11 cellular contexts compared by ENCODE assay signal in the genomic region with DNA sequence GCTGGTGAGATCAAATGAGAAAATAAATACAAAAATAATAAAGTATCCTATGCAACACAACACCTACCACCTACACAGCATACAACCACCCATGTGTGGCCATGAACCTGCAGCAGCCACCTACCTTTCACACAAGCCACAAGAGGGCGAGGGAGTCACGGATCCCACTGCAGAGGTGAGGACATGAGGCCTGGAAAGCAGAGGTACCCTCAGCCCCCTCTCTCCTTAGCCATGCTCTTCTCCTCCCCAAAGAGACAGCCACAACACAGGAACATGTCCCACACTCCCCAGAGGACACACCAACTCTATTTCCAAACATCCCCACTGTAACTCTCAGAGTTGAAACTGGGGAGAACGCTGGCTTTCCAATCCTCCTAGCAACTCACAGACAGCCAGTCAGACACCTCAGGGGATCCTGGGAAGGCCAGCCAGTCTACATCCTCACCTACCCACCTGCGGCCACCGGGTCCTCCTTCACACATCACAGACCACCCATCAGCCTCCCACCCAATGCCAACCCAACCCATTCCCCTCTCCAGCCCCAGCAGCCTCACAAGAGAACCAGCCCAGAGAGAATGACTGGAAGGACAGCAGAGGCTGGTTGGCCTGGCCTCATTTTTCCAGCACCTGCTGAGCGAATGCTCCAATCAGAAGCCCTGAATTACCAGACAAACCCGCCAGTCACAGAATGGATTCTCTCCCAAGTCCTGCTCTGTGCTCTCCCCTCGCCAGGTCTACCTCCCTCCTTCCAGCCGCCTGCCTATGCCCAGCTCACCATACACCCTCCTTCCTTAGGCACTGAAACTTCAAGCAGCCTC. TPM values are rescaled to one million over a fixed set of nuclear protein-coding genes. Genes with fewer than 3 reads are reported as not detected.
DNase-seq lines count a peak whose midpoint lies in the region; ATAC-seq, FAIRE-seq and TF ChIP-seq lines count a peak whose summit lies in the region.
"Had no signal": no experiment of that assay in that cellular context is flagged by ENCODE, and none has a peak within 500 bp of the region (broad histone marks: within the 10 kb centered on the region; RNA-seq: fewer than 3 reads in every experiment).

No MANE protein-coding gene starts in this region.

- peaks cover 9% of the 10 kb centered on the region for H4K20me1 ChIP-seq in hepatocyte (ENCODE audit: insufficient read depth, poor library complexity, severe bottlenecking)

- TF ChIP-seq RAD21 in A549 (conservative IDR thresholded peaks at IDR 0.05 in 1 of 2, IDR thresholded peaks at IDR 0.05 in 1 of 2) = peak; percentile 45 to 58; a peak in 4 of 5 replicates

- CTCF ChIA-PET in A549 (lab: Yijun Ruan, JAX) = interaction anchor here (0.6 to 1.4 kb wide), 5 partner anchors 13 to 102 kb away, joined by 3 to 5 read pairs (median 3); no protein-coding TSS in a partner anchor

- no peak overlapping the region for H2AFZ ChIP-seq in hepatocyte

- no peaks in the 10 kb centered on the region for H3K27me3 ChIP-seq in hepatocyte

- H3K36me3 ChIP-seq in hepatocyte (replicated peaks; ENCODE audit: insufficient read depth, low read depth) = no peaks in the 10 kb centered on the region

- POLR2A ChIA-PET in A549 (lab: Yijun Ruan, JAX) = no interaction called here

- FAIRE-seq in A549 (lab: Jason Lieb, UNC) = no peak

- H3K4me1 ChIP-seq in A549 (peaks cover 72% of the 10 kb centered on the region), hepatocyte (ENCODE audit: insufficient read depth) (peaks cover 36% of the 10 kb centered on the region)

- in situ Hi-C loops in SK-MEL-5 (cut with HindIII; ENCODE audit: low pct_unique_long_range_greater_than_20kb, low sequenced_read_pairs) = no loop called here

- no peaks in the 10 kb centered on the region for H3K9me2 ChIP-seq in hepatocyte (replicated peaks; ENCODE audit: insufficient read depth)

- DNase-seq in A549 (ENCODE audit: low read depth in 1 of 2, low spot score in 1 of 2) (peak in 1 of 2 experiments; percentile 52), SK-MEL-5 (ENCODE audit: low read depth, low spot score) (peak; percentile 29), hepatocyte (ENCODE audit: low spot score) (no peak), A172 (ENCODE audit: low spot score) (no peak), NCI-H1930 (lab: John Stamatoyannopoulos, UW) (no peak)
- no peak for DNase-seq in stimulated activated naive CD8-positive, alpha-beta T cell treated with anti-CD3 and anti-CD28 coated beads, Interleukin-15, Interleukin-2, amounts not matched to agents 100 U/mL and 50 U/mL, for 24 hours
- DNase-seq: COR-L47; NK-92 treated with Interleukin-12 subunit alpha and Interleukin-12 subunit beta, amount 100 ng/mL, for 24 hours; right cardiac atrium had no signal

- peak overlapping the region; percentile 86 to 93 for H3K27ac ChIP-seq in A549
- peak overlapping the region; percentile 79 for H3K27ac ChIP-seq in hepatocyte

- no peaks in the 10 kb centered on the region for H3K9me3 ChIP-seq in A549
- H3K9me3 ChIP-seq in hepatocyte (ENCODE audit: low read depth) = no peaks in the 10 kb centered on the region

- TF ChIP-seq POLR2A in A549 (IDR thresholded peaks at IDR 0.05; ENCODE audit: low read length) = no peak

- 93% methylated on average over 9 of the region's 9 CpGs for WGBS in A549 (ENCODE audit: missing lambda C conversion rate)
- 94% methylated on average over 9 of the region's 9 CpGs for WGBS in hepatocyte (ENCODE audit: low lambda C conversion rate, missing lambda C conversion rate)

- no peak overlapping the region for H3K4me3 ChIP-seq in A549
- no peak overlapping the region for H3K4me3 ChIP-seq in GM12875 (ENCODE audit: low read depth, low read length)
- H3K4me3 ChIP-seq in hepatocyte = no peak overlapping the region

- ATAC-seq in A549 = peak; percentile 41 to 70; a peak in 4 of 6 replicates
- no peak for ATAC-seq in stimulated activated naive CD8-positive, alpha-beta T cell treated with anti-CD3 and anti-CD28 coated beads, Interleukin-15, Interleukin-2, amounts not matched to agents 100 U/mL and 50 U/mL, for 24 hours
- ATAC-seq in HG03025 (IDR thresholded peaks at IDR 0.05; ENCODE audit: low FRiP score, unreplicated experiment) = no peak
- ATAC-seq: right cardiac atrium had no signal

- TF ChIP-seq EP300 in A549 (IDR thresholded peaks at IDR 0.05) = no peak

- H3K4me2 ChIP-seq in A549 (peak overlapping the region; percentile 77; the same call in 2 of the 3 replicates), hepatocyte (no peak overlapping the region)

- TF ChIP-seq CTCF in A549 (IDR thresholded peaks at IDR 0.05) = peak; percentile 43; the same call in 2 of the 3 replicates
- peak; percentile 36; the same call in 1 of the 2 replicates for TF ChIP-seq CTCF in GM12875 (IDR thresholded peaks at IDR 0.05; ENCODE audit: borderline replicate concordance, insufficient read depth, low read depth, low read length)
- TF ChIP-seq CTCF in hepatocyte (IDR thresholded peaks at IDR 0.05; ENCODE audit: poor library complexity) = peak; percentile 18

- H3K79me2 ChIP-seq in hepatocyte = peaks cover 88% of the 10 kb centered on the region

TF ChIP-seq in A549, 52 proteins besides CTCF, POLR2A, EP300 and RAD21:
- TF ChIP-seq, protein P1, sequence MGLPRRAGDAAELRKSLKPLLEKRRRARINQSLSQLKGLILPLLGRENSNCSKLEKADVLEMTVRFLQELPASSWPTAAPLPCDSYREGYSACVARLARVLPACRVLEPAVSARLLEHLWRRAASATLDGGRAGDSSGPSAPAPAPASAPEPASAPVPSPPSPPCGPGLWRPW (IDR thresholded peaks at IDR 0.05) = no peak
- TF ChIP-seq, protein P2, sequence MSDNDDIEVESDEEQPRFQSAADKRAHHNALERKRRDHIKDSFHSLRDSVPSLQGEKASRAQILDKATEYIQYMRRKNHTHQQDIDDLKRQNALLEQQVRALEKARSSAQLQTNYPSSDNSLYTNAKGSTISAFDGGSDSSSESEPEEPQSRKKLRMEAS (IDR thresholded peaks at IDR 0.05) = peak; percentile 31; the same call in 1 of the 2 replicates
- TF ChIP-seq, protein P3, sequence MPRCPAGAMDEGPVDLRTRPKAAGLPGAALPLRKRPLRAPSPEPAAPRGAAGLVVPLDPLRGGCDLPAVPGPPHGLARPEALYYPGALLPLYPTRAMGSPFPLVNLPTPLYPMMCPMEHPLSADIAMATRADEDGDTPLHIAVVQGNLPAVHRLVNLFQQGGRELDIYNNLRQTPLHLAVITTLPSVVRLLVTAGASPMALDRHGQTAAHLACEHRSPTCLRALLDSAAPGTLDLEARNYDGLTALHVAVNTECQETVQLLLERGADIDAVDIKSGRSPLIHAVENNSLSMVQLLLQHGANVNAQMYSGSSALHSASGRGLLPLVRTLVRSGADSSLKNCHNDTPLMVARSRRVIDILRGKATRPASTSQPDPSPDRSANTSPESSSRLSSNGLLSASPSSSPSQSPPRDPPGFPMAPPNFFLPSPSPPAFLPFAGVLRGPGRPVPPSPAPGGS (IDR thresholded peaks at IDR 0.05) = no peak
- TF ChIP-seq EHF (CRISPR knock-in tag; IDR thresholded peaks at IDR 0.05) (no peak), SMC3 (IDR thresholded peaks at IDR 0.05) (peak; percentile 40; the same call in 2 of the 3 replicates)
TF ChIP-seq in A549: peak in this region for 2.

RNA-seq across cellular contexts. Expression of a gene that starts 18.4 kb away (rescaled TPM):
- polyA plus RNA-seq in A549 (2011; rRNA removed) (17.0 and 23.3 TPM in 2 replicates), A549 (2017; fragmentation: RNase III; extraction: RNeasy Plus Mini Kit Qiagen cat#74134 plus additional on column Dnase treatment) (28.0 to 30.9 TPM (median 29.4 TPM) in 3 replicates), hepatocyte (14.7 and 15.5 TPM in 2 replicates)
- 25.8 and 30.8 TPM in 2 replicates for polyA plus RNA-seq in A549 (2012; cell fraction: cytosol; rRNA removed)
- 60.4 and 73.8 TPM in 2 replicates for polyA plus RNA-seq in A549 (2012; cell fraction: nucleus; rRNA removed)
- 36.7 and 38.4 TPM in 2 replicates for polyA minus RNA-seq in A549 (2011; rRNA and poly(A)+ RNA removed)
- total RNA-seq in SK-MEL-5 (2014; rRNA removed; shearing (Covaris generic)) = 5.3 and 5.5 TPM in 2 replicates
- polyA plus RNA-seq in SK-MEL-5 (2015; cell fraction: cytosol; rRNA removed) = 13.2 and 15.7 TPM in 2 replicates
- 28.5 and 44.1 TPM in 2 replicates for polyA plus RNA-seq in SK-MEL-5 (2015; cell fraction: nucleus; rRNA removed)
- total RNA-seq in hepatocyte = 23.6 and 29.3 TPM in 2 replicates
- 30.7 and 60.3 TPM in 2 replicates for total RNA-seq in A172 (2014; rRNA removed; shearing (Covaris generic))

Comparison
In these comparisons a context has a peak if more than half of its experiments do, and no peak if none do; other contexts are left out.
1. ATAC-seq: peak in A549 (2 of 2); none in stimulated activated naive CD8-positive, alpha-beta T cell treated with anti-CD3 and anti-CD28 coated beads, Interleukin-15, Interleukin-2, amounts not matched to agents 100 U/mL and 50 U/mL, for 24 hours (single experiment) and HG03025 (single experiment).
2. Peak in every context shown above with its lines, with median percentiles within 50 percentile points of each other: CTCF ChIP-seq.